1 cellular context compared by ENCODE assay signal in the genomic region with DNA sequence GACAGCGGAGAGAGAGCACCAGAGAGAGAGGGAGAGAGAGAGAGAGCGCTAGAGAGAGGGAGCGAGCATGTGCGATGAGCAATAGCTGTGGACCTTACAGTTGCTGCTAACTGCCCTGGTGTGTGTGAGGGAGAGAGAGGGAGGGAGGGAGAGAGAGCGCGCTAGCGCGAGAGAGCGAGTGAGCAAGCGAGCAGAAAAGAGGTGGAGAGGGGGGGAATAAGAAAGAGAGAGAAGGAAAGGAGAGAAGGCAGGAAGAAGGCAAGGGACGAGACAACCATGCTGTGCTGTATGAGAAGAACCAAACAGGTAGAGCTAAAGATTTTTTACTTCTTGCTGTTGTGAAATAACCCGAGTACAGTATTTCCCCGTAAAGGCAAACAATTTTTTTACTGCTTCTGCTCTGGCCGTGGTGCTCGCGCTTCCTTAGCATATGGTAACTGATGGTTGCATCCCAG.
TF ChIP-seq lines count a peak whose summit lies in the region.

A gene with protein sequence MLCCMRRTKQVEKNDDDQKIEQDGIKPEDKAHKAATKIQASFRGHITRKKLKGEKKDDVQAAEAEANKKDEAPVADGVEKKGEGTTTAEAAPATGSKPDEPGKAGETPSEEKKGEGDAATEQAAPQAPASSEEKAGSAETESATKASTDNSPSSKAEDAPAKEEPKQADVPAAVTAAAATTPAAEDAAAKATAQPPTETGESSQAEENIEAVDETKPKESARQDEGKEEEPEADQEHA (plus strand): TSS at position 97 of the 455 bp plus-strand sequence. CDS start 180 bp downstream, at position 277.

TF ChIP-seq in HepG2, 621 proteins besides CTCF, POLR2A, EP300 and RAD21 (continued from another document):
- TF ChIP-seq, protein P1, sequence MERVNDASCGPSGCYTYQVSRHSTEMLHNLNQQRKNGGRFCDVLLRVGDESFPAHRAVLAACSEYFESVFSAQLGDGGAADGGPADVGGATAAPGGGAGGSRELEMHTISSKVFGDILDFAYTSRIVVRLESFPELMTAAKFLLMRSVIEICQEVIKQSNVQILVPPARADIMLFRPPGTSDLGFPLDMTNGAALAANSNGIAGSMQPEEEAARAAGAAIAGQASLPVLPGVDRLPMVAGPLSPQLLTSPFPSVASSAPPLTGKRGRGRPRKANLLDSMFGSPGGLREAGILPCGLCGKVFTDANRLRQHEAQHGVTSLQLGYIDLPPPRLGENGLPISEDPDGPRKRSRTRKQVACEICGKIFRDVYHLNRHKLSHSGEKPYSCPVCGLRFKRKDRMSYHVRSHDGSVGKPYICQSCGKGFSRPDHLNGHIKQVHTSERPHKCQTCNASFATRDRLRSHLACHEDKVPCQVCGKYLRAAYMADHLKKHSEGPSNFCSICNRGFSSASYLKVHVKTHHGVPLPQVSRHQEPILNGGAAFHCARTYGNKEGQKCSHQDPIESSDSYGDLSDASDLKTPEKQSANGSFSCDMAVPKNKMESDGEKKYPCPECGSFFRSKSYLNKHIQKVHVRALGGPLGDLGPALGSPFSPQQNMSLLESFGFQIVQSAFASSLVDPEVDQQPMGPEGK (CRISPR knock-in tag; IDR thresholded peaks at IDR 0.05) = no peak
- TF ChIP-seq MIER2 (CRISPR knock-in tag; IDR thresholded peaks at IDR 0.05) = no peak
- TF ChIP-seq, protein P2, sequence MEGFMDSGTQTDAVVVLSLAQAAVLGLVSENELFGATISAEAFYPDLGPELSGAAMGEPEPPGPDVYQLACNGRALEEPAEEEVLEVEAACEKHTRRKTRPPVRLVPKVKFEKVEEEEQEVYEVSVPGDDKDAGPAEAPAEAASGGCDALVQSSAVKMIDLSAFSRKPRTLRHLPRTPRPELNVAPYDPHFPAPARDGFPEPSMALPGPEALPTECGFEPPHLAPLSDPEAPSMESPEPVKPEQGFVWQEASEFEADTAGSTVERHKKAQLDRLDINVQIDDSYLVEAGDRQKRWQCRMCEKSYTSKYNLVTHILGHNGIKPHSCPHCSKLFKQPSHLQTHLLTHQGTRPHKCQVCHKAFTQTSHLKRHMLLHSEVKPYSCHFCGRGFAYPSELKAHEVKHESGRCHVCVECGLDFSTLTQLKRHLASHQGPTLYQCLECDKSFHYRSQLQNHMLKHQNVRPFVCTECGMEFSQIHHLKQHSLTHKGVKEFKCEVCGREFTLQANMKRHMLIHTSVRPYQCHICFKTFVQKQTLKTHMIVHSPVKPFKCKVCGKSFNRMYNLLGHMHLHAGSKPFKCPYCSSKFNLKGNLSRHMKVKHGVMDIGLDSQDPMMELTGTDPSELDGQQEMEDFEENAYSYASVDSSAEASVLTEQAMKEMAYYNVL (CRISPR knock-in tag; IDR thresholded peaks at IDR 0.05; ENCODE audit: borderline replicate concordance) = 0 out of 2 replicates have a peak, but pooled peaks have one; percentile 39
- no peak for TF ChIP-seq ZNF652 (CRISPR knock-in tag; IDR thresholded peaks at IDR 0.05; ENCODE audit: borderline replicate concordance, low read depth)
